8 cellular contexts compared by ENCODE assay signal in genomic region chr12:56633465-56634241, GRCh38. TPM values are rescaled to one million over a fixed set of nuclear protein-coding genes. Genes with fewer than 3 reads are reported as not detected.
DNase-seq lines count a peak whose midpoint lies in the region; ATAC-seq lines count a peak whose summit lies in the region.

No MANE protein-coding gene starts in this region.

- peak; percentile 34 for DNase-seq in activated CD4-positive, alpha-beta T cell treated with anti-CD3 and anti-CD28 coated beads for 36 hours
- no peak for DNase-seq in activated CD4-positive, alpha-beta T cell treated with anti-CD3 and anti-CD28 coated beads for 1 hour
- peak; percentile 2 for DNase-seq in adipocyte (ENCODE audit: low read depth)
- DNase-seq in substantia nigra (lab: John Stamatoyannopoulos, UW) = no peak
- no peak for DNase-seq in NCI-H2107 (lab: John Stamatoyannopoulos, UW)
- DNase-seq in NCI-H1930 (lab: John Stamatoyannopoulos, UW) = no peak

- peak overlapping the region; percentile 96 for H3K9ac ChIP-seq in adipocyte (ENCODE audit: low read length)

- H3K4me1 Mint-ChIP-seq in activated CD4-positive, alpha-beta T cell treated with anti-CD3 and anti-CD28 coated beads for 36 hours = peaks cover 74% of the 10 kb centered on the region

- POLR2A ChIA-PET in activated CD4-positive, alpha-beta T cell treated with anti-CD3 and anti-CD28 coated beads for 36 hours (lab: Charles Lee) = interaction anchor here (1.0 kb wide), 1 partner anchor 9 kb away, joined by 4 read pairs; no protein-coding TSS in a partner anchor

- H3K9me3 Mint-ChIP-seq in activated CD4-positive, alpha-beta T cell treated with anti-CD3 and anti-CD28 coated beads for 36 hours (ENCODE audit: low read depth) = no peaks in the 10 kb centered on the region

- peak overlapping the region; percentile 99 for H3K4me3 ChIP-seq in adipocyte (ENCODE audit: low read length)

- H3K27me3 ChIP-seq in adipocyte (replicated peaks; ENCODE audit: control insufficient read depth, insufficient read depth, low read length) (no peaks in the 10 kb centered on the region), layer of hippocampus (ENCODE audit: control insufficient read depth, insufficient read depth, low read length) (no peaks in the 10 kb centered on the region)

- peaks cover 16% of the 10 kb centered on the region for H3K36me3 ChIP-seq in adipocyte (ENCODE audit: control insufficient read depth, insufficient read depth, low read length, severe bottlenecking)

- peak overlapping the region; percentile 76 for H3K27ac Mint-ChIP-seq in activated CD4-positive, alpha-beta T cell treated with anti-CD3 and anti-CD28 coated beads for 36 hours

- H3K4me3 Mint-ChIP-seq in activated CD4-positive, alpha-beta T cell treated with anti-CD3 and anti-CD28 coated beads for 36 hours = peak overlapping the region; percentile 87

- intact Hi-C loops in activated CD4-positive, alpha-beta T cell treated with anti-CD3 and anti-CD28 coated beads for 36 hours (cut with DNase I, micrococcal nuclease) = loop anchor here in 1 of 2 experiments (5.0 to 10.0 kb wide), 5 partner anchors 411 to 1121 kb away; partner anchors contain the start of genes CDK4, MARCHF9, NABP2 and PA2G4

- H3K27ac ChIP-seq in layer of hippocampus (ENCODE audit: low read depth, low read length) (peak overlapping the region; percentile 94), substantia nigra (ENCODE audit: low read depth, low read length, poor library complexity, severe bottlenecking) (peak overlapping the region; percentile 14)

- ATAC-seq in activated CD4-positive, alpha-beta T cell treated with anti-CD3 and anti-CD28 coated beads for 36 hours = no peak
- no peak for ATAC-seq in HG03457 (IDR thresholded peaks at IDR 0.05; ENCODE audit: unreplicated experiment)

- CTCF ChIA-PET in activated CD4-positive, alpha-beta T cell treated with anti-CD3 and anti-CD28 coated beads for 36 hours (lab: Charles Lee) = interaction anchor here (0.7 to 1.0 kb wide), 2 partner anchors 12 to 1287 kb away, joined by 3 read pairs; no protein-coding TSS in a partner anchor

- H3K36me3 Mint-ChIP-seq in activated CD4-positive, alpha-beta T cell treated with anti-CD3 and anti-CD28 coated beads for 36 hours (ENCODE audit: low read depth) = peaks cover 24% of the 10 kb centered on the region

- H3K27me3 Mint-ChIP-seq in activated CD4-positive, alpha-beta T cell treated with anti-CD3 and anti-CD28 coated beads for 36 hours = no peaks in the 10 kb centered on the region

- H3K9me3 ChIP-seq in adipocyte (ENCODE audit: control insufficient read depth, low read length) = no peaks in the 10 kb centered on the region

- peaks cover 52% of the 10 kb centered on the region for H3K4me1 ChIP-seq in adipocyte (ENCODE audit: control insufficient read depth, insufficient read depth, low read length)

RNA-seq across cellular contexts. Expression of gene BAZ2A, which starts 3.5 kb away (rescaled TPM):
- 100 to 1,000 TPM in 1 of 2 experiments, 10 to 100 TPM in 1; 79.4 to 129 TPM for total RNA-seq in activated CD4-positive, alpha-beta T cell treated with anti-CD3 and anti-CD28 coated beads for 36 hours

RNA-seq across cellular contexts. Expression of gene ATP5F1B, which starts 12.1 kb away (rescaled TPM):
- 100 to 1,000 TPM; 756 to 818 TPM for total RNA-seq in activated CD4-positive, alpha-beta T cell treated with anti-CD3 and anti-CD28 coated beads for 36 hours

RNA-seq across cellular contexts. Expression of gene PTGES3, which starts 54.4 kb away (rescaled TPM):
- 100 to 1,000 TPM; 284 to 386 TPM for total RNA-seq in activated CD4-positive, alpha-beta T cell treated with anti-CD3 and anti-CD28 coated beads for 36 hours

Comparison
In these comparisons a context has a peak if more than half of its experiments do, and no peak if none do; other contexts are left out.
1. DNase-seq: peak in activated CD4-positive, alpha-beta T cell treated with anti-CD3 and anti-CD28 coated beads for 36 hours (single experiment) and adipocyte (single experiment); none in activated CD4-positive, alpha-beta T cell treated with anti-CD3 and anti-CD28 coated beads for 1 hour (single experiment), substantia nigra (0 of 49), NCI-H2107 (single experiment) and NCI-H1930 (0 of 2).